ENCODE assay signal across 4 cellular contexts in the genomic region with DNA sequence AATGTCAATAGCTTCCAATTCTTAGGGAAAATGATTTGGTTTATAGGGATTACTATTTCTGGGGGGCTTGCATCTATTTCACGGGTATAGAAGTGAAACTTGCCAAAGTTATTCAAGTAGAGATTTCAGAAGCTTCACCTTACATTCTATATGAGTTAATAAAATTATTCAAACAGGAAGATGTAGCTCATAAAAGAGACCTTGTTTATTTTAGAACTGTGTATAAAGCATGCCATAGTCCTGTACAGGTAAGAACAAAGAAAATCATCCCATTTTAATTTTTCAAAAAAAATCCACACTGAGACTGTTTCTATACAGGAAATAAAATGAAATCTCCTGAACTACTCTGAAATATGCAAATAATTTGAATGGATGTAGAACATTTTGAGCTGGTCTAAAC.
"Had no signal": no experiment of that assay in that cellular context is flagged by ENCODE, and none has a peak within 500 bp of the region (broad histone marks: within the 10 kb centered on the region; RNA-seq: fewer than 3 reads in every experiment).

No MANE protein-coding gene starts in this region.

- ATAC-seq: HepG2, K562 had no signal

- H3K4me3 ChIP-seq: K562 had no signal

- H3K27ac ChIP-seq: HL-60 had no signal

- DNase-seq: IMR-90 had no signal
